ENCODE assay signal across 13 cellular contexts in the genomic region with DNA sequence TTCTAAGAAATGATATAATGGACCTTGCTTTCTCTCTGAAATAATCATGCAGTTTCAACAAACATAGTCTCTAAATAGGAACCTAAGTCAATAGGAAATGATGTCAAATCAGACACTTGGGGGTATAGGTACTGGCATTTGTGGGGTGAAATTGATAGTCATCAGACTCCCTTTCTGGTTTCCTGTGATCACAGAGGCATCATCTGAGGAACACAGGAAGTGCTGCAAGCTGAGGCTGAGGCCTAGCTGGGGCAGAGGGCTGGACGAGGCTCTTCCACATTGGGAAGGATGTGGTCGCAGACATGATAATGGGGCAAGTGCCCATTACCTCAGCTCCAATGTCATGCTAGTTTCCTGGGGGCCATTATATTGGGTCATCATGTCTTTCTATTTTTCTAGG.
DNase-seq lines count a peak whose midpoint lies in the region; ATAC-seq and TF ChIP-seq lines count a peak whose summit lies in the region.
"Had no signal": no experiment of that assay in that cellular context is flagged by ENCODE, and none has a peak within 500 bp of the region (broad histone marks: within the 10 kb centered on the region; RNA-seq: fewer than 3 reads in every experiment).

No MANE protein-coding gene starts in this region.

- peak overlapping the region; percentile 89 for H3K27ac Mint-ChIP-seq in CD8-positive, alpha-beta T cell
- H3K27ac Mint-ChIP-seq in T-cell: peak overlapping the region; percentile 68 to 85
- H3K27ac Mint-ChIP-seq in central memory CD8-positive, alpha-beta T cell (ENCODE audit: low read depth): peak overlapping the region; percentile 77

- no peaks in the 10 kb centered on the region for H3K9me3 ChIP-seq in CD8-positive, alpha-beta T cell (ENCODE audit: low read length)
- H3K9me3 ChIP-seq in ovary: no peaks in the 10 kb centered on the region

- peak overlapping the region; percentile 69 for H3K4me3 Mint-ChIP-seq in CD8-positive, alpha-beta T cell
- H3K4me3 Mint-ChIP-seq in T-cell: peak overlapping the region; percentile 17 to 43 (median 31)
- H3K4me3 Mint-ChIP-seq in central memory CD8-positive, alpha-beta T cell: peak overlapping the region; percentile 42

- H3K4me1 ChIP-seq in CD8-positive, alpha-beta T cell (ENCODE audit: insufficient read depth, low read length): peaks cover 30% of the 10 kb centered on the region
- peaks cover 6% of the 10 kb centered on the region for H3K4me1 ChIP-seq in ovary (ENCODE audit: insufficient read depth)

- H3K36me3 Mint-ChIP-seq in CD8-positive, alpha-beta T cell: no peaks in the 10 kb centered on the region
- H3K36me3 Mint-ChIP-seq in T-cell: no peaks in the 10 kb centered on the region
- peaks cover 5% of the 10 kb centered on the region for H3K36me3 Mint-ChIP-seq in central memory CD8-positive, alpha-beta T cell (ENCODE audit: insufficient read depth)

- no peak for TF ChIP-seq EP300 in ovary (IDR thresholded peaks at IDR 0.05)

- no peaks in the 10 kb centered on the region for H3K36me3 ChIP-seq in CD8-positive, alpha-beta T cell (ENCODE audit: insufficient read depth, low read length)
- H3K36me3 ChIP-seq in ovary: no peaks in the 10 kb centered on the region

- H3K4me3 ChIP-seq in CD8-positive, alpha-beta T cell (ENCODE audit: low read depth, low read length): no peak overlapping the region
- H3K4me3 ChIP-seq in ovary: no peak overlapping the region
- H3K4me3 ChIP-seq: SK-N-MC had no signal

- no peaks in the 10 kb centered on the region for H3K27me3 Mint-ChIP-seq in CD8-positive, alpha-beta T cell (ENCODE audit: low read depth)
- H3K27me3 Mint-ChIP-seq in T-cell: no peaks in the 10 kb centered on the region
- H3K27me3 Mint-ChIP-seq in central memory CD8-positive, alpha-beta T cell: no peaks in the 10 kb centered on the region

- peak; percentile 60 for ATAC-seq in CD8-positive, alpha-beta T cell
- ATAC-seq in T-cell (replicated peaks in 1 of 4): peak in 3 of 4 experiments; percentile 17 to 66 (median 46)
- ATAC-seq in central memory CD8-positive, alpha-beta T cell (replicated peaks; ENCODE audit: extremely low read depth, poor library complexity, severe bottlenecking): peak; percentile 61
- no peak for ATAC-seq in HG02763 (IDR thresholded peaks at IDR 0.05; ENCODE audit: unreplicated experiment)

- intact Hi-C loops in CD8-positive, alpha-beta T cell (cut with DNase I, micrococcal nuclease): no loop called here
- intact Hi-C loops in ovary (cut with DNase I): no loop called here

- TF ChIP-seq POLR2A in ovary (IDR thresholded peaks at IDR 0.05): no peak

- H3K4me1 Mint-ChIP-seq in CD8-positive, alpha-beta T cell (ENCODE audit: low read depth): peaks cover 32% of the 10 kb centered on the region
- H3K4me1 Mint-ChIP-seq in T-cell: peaks cover 10 to 34% (median 16%) of the 10 kb centered on the region in 3 donors
- no peaks in the 10 kb centered on the region for H3K4me1 Mint-ChIP-seq in central memory CD8-positive, alpha-beta T cell

- POLR2A ChIA-PET in CD8-positive, alpha-beta T cell (lab: Charles Lee): interaction anchor here (0.8 kb wide), 2 partner anchors 11 to 13 kb away, joined by 3 to 4 read pairs; no protein-coding TSS in a partner anchor
- POLR2A ChIA-PET in T-cell (lab: Charles Lee): no interaction called here

- TF ChIP-seq CTCF in CD8-positive, alpha-beta T cell (IDR thresholded peaks at IDR 0.05): no peak
- TF ChIP-seq CTCF in ovary (IDR thresholded peaks at IDR 0.05): no peak

- 92 to 100% (median 92%) methylated on average over 2 of the region's 2 CpGs for WGBS in ovary, 3 donors

- CTCF ChIA-PET in CD8-positive, alpha-beta T cell (lab: Charles Lee): interaction anchor here (1.6 to 3.3 kb wide), 2 partner anchors 11 to 12 kb away, joined by 3 to 15 read pairs; no protein-coding TSS in a partner anchor
- CTCF ChIA-PET in T-cell (lab: Charles Lee): interaction anchor here in 1 of 2 donors (1.5 kb wide), 1 partner anchor 91 kb away, joined by 4 read pairs; no protein-coding TSS in a partner anchor

- H3K9me3 Mint-ChIP-seq in CD8-positive, alpha-beta T cell: peaks cover 2% of the 10 kb centered on the region
- H3K9me3 Mint-ChIP-seq in T-cell: no peaks in the 10 kb centered on the region
- H3K9me3 Mint-ChIP-seq in central memory CD8-positive, alpha-beta T cell: no peaks in the 10 kb centered on the region

- DNase-seq in AML-193 (lab: John Stamatoyannopoulos, UW) (peak; percentile 42 to 68), T-cell (peak in 8 of 34 experiments; percentile 17 to 46 (median 26)), ovary (no peak), T1000 (lab: John Stamatoyannopoulos, UW) (no peak), DMS53 (lab: John Stamatoyannopoulos, UW) (no peak)
- DNase-seq in CD8-positive, alpha-beta T cell: peak in 1 of 7 experiments; percentile 53
- DNase-seq in central memory CD8-positive, alpha-beta T cell (ENCODE audit: low spot score in 2 of 2): no peak
- DNase-seq: activated CD4-positive, CD25-positive, alpha-beta regulatory T cell; activated T-cell treated with anti-CD3 and anti-CD28 coated beads, Interleukin-2, amount 50 U/mL, for 1 hour; amygdala; foreskin melanocyte had no signal

- peak overlapping the region; percentile 53 for H3K27ac ChIP-seq in CD8-positive, alpha-beta T cell (ENCODE audit: low read depth, low read length)
- no peak overlapping the region for H3K27ac ChIP-seq in ovary
- H3K27ac ChIP-seq: SK-N-MC had no signal

- no peaks in the 10 kb centered on the region for H3K27me3 ChIP-seq in CD8-positive, alpha-beta T cell (ENCODE audit: insufficient read depth, low read length)
- no peaks in the 10 kb centered on the region for H3K27me3 ChIP-seq in ovary

Comparison
In these comparisons a context has a peak if more than half of its experiments do, and no peak if none do; other contexts are left out.
1. DNase-seq: peak in AML-193 (2 of 2); none in central memory CD8-positive, alpha-beta T cell (0 of 2), ovary (0 of 5), T1000 (single experiment) and DMS53 (single experiment).
2. Peak in every context shown above with its lines, with median percentiles within 50 percentile points of each other: H3K27ac Mint-ChIP-seq and H3K4me3 Mint-ChIP-seq.